Comparison of ENCODE assay signal across 23 cellular contexts in genomic region chr16:31190818-31191444, GRCh38. TPM values are rescaled to one million over a fixed set of nuclear protein-coding genes. Genes with fewer than 3 reads are reported as not detected.
DNase-seq lines count a peak whose midpoint lies in the region; ATAC-seq lines count a peak whose summit lies in the region.
"Had no signal": no experiment of that assay in that cellular context is flagged by ENCODE, and none has a peak within 500 bp of the region (broad histone marks: within the 10 kb centered on the region; RNA-seq: fewer than 3 reads in every experiment).

No MANE protein-coding gene starts in this region.

- intact Hi-C loops in dendritic cell treated with granulocyte-macrophage colony-stimulating factor and Interleukin-4, amounts not matched to agents 40 ng/mL and 50 ng/mL, for 4 days (cut with micrococcal nuclease): no loop called here
- intact Hi-C loops in posterior vena cava (cut with DNase I): no loop called here

- no peaks in the 10 kb centered on the region for H3K27me3 Mint-ChIP-seq in activated T-cell treated with anti-CD3 and anti-CD28 coated beads, Interleukin-2, amount 50 U/mL, for 24 hours
- no peaks in the 10 kb centered on the region for H3K27me3 Mint-ChIP-seq in activated T-cell treated with anti-CD3 and anti-CD28 coated beads, Interleukin-2, amount 50 U/mL, for 4 hours (ENCODE audit: low read depth)
- no peaks in the 10 kb centered on the region for H3K27me3 Mint-ChIP-seq in IgD-negative memory B cell
- no peaks in the 10 kb centered on the region for H3K27me3 Mint-ChIP-seq in dendritic cell treated with granulocyte-macrophage colony-stimulating factor and Interleukin-4, amounts not matched to agents 40 ng/mL and 50 ng/mL, for 4 days

- H3K36me3 Mint-ChIP-seq in activated T-cell treated with anti-CD3 and anti-CD28 coated beads, Interleukin-2, amount 50 U/mL, for 24 hours (ENCODE audit: low read depth): peaks cover 100% of the 10 kb centered on the region
- peaks cover 79% of the 10 kb centered on the region for H3K36me3 Mint-ChIP-seq in activated T-cell treated with anti-CD3 and anti-CD28 coated beads, Interleukin-2, amount 50 U/mL, for 4 hours (ENCODE audit: insufficient read depth)
- peaks cover 10% of the 10 kb centered on the region for H3K36me3 Mint-ChIP-seq in IgD-negative memory B cell
- H3K36me3 Mint-ChIP-seq in dendritic cell treated with granulocyte-macrophage colony-stimulating factor and Interleukin-4, amounts not matched to agents 40 ng/mL and 50 ng/mL, for 4 days (ENCODE audit: low read depth): peaks cover 100% of the 10 kb centered on the region

- H3K27ac Mint-ChIP-seq in activated T-cell treated with anti-CD3 and anti-CD28 coated beads, Interleukin-2, amount 50 U/mL, for 24 hours: peak overlapping the region; percentile 100
- H3K27ac Mint-ChIP-seq in IgD-negative memory B cell: peak overlapping the region; percentile 40 to 89 (median 81)
- H3K27ac Mint-ChIP-seq in dendritic cell treated with granulocyte-macrophage colony-stimulating factor and Interleukin-4, amounts not matched to agents 40 ng/mL and 50 ng/mL, for 4 days: peak overlapping the region; percentile 41
- H3K27ac Mint-ChIP-seq: mesothelial cell of epicardium had no signal

- peaks cover 78% of the 10 kb centered on the region for H3K4me1 Mint-ChIP-seq in activated T-cell treated with anti-CD3 and anti-CD28 coated beads, Interleukin-2, amount 50 U/mL, for 24 hours (ENCODE audit: low read depth)
- H3K4me1 Mint-ChIP-seq in activated T-cell treated with anti-CD3 and anti-CD28 coated beads, Interleukin-2, amount 50 U/mL, for 4 hours (ENCODE audit: low read depth): peaks cover 64% of the 10 kb centered on the region
- peaks cover 21 to 43% (median 27%) of the 10 kb centered on the region in 3 donors for H3K4me1 Mint-ChIP-seq in IgD-negative memory B cell
- peaks cover 80% of the 10 kb centered on the region for H3K4me1 Mint-ChIP-seq in dendritic cell treated with granulocyte-macrophage colony-stimulating factor and Interleukin-4, amounts not matched to agents 40 ng/mL and 50 ng/mL, for 4 days (ENCODE audit: low read depth)
- H3K4me1 Mint-ChIP-seq: mesothelial cell of epicardium had no signal

- peak overlapping the region; percentile 5 for H3K4me3 Mint-ChIP-seq in activated T-cell treated with anti-CD3 and anti-CD28 coated beads, Interleukin-2, amount 50 U/mL, for 24 hours
- no peak overlapping the region for H3K4me3 Mint-ChIP-seq in activated T-cell treated with anti-CD3 and anti-CD28 coated beads, Interleukin-2, amount 50 U/mL, for 4 hours
- H3K4me3 Mint-ChIP-seq in IgD-negative memory B cell: no peak overlapping the region
- H3K4me3 Mint-ChIP-seq in dendritic cell treated with granulocyte-macrophage colony-stimulating factor and Interleukin-4, amounts not matched to agents 40 ng/mL and 50 ng/mL, for 4 days: no peak overlapping the region
- H3K4me3 Mint-ChIP-seq: CD14-positive monocyte, mesothelial cell of epicardium had no signal

- ATAC-seq in activated T-cell treated with anti-CD3 and anti-CD28 coated beads, Interleukin-2, amount 50 U/mL, for 4 hours: no peak
- ATAC-seq: body of pancreas, gastroesophageal sphincter had no signal

- H3K9me3 Mint-ChIP-seq in activated T-cell treated with anti-CD3 and anti-CD28 coated beads, Interleukin-2, amount 50 U/mL, for 24 hours: no peaks in the 10 kb centered on the region
- no peaks in the 10 kb centered on the region for H3K9me3 Mint-ChIP-seq in activated T-cell treated with anti-CD3 and anti-CD28 coated beads, Interleukin-2, amount 50 U/mL, for 4 hours
- H3K9me3 Mint-ChIP-seq in IgD-negative memory B cell: no peaks in the 10 kb centered on the region
- H3K9me3 Mint-ChIP-seq in dendritic cell treated with granulocyte-macrophage colony-stimulating factor and Interleukin-4, amounts not matched to agents 40 ng/mL and 50 ng/mL, for 4 days: no peaks in the 10 kb centered on the region
- H3K9me3 Mint-ChIP-seq: CD14-positive monocyte, mesothelial cell of epicardium had no signal

- no peak for DNase-seq in activated T-cell treated with anti-CD3 and anti-CD28 coated beads, Interleukin-2, amount 50 U/mL, for 24 hours
- no peak for DNase-seq in activated T-cell treated with anti-CD3 and anti-CD28 coated beads, Interleukin-2, amount 50 U/mL, for 4 hours
- DNase-seq in posterior vena cava (ENCODE audit: low spot score) (peak; percentile 64), mucosa of gallbladder (ENCODE audit: low spot score) (no peak), NCI-H1417 treated with DMSO at 0.1 percent for 48 hours (lab: John Stamatoyannopoulos, UW) (no peak), DMS114 treated with DMSO at 0.1 percent for 48 hours (lab: John Stamatoyannopoulos, UW; ENCODE audit: unreplicated experiment) (no peak)
- DNase-seq: activated gamma-delta T cell treated with Interleukin-2 at 50 U/mL for 16 hours; body of pancreas; DMS79 treated with DMSO at 0.1 percent for 48 hours; KBM-7; NCI-H2029 treated with DMSO at 0.1 percent for 48 hours; NCI-H510A; occipital lobe; stimulated activated CD4-positive, alpha-beta T cell treated with anti-CD3 and anti-CD28 coated beads, Interleukin-15, amount 100 ng/mL, for 24 hours; stomach had no signal

RNA-seq across cellular contexts. Expression of gene FUS, which starts 11.0 kb away (rescaled TPM):
- 100 to 1,000 TPM; 783 to 850 (median 809) TPM for total RNA-seq in activated T-cell treated with anti-CD3 and anti-CD28 coated beads, Interleukin-2, amount 50 U/mL, for 4 hours
- polyA plus RNA-seq in IgD-negative memory B cell: 167 TPM
- total RNA-seq in posterior vena cava (100 to 1,000 TPM; 168 to 208 TPM), mucosa of gallbladder (208 TPM)

RNA-seq across cellular contexts. Expression of gene PYCARD, which starts 11.6 kb away (rescaled TPM):
- total RNA-seq in activated T-cell treated with anti-CD3 and anti-CD28 coated beads, Interleukin-2, amount 50 U/mL, for 4 hours: 1 to 10 TPM; 1.3 to 2.7 (median 2.5) TPM
- polyA plus RNA-seq in IgD-negative memory B cell: 130 TPM
- total RNA-seq in posterior vena cava (10 to 100 TPM; 13.0 to 23.9 TPM), mucosa of gallbladder (25.1 TPM)

RNA-seq across cellular contexts. Expression of gene TRIM72, which starts 23.0 kb away (rescaled TPM):
- not detected for total RNA-seq in activated T-cell treated with anti-CD3 and anti-CD28 coated beads, Interleukin-2, amount 50 U/mL, for 4 hours
- not detected for polyA plus RNA-seq in IgD-negative memory B cell
- total RNA-seq in posterior vena cava (under 1 TPM; 0.05 to 0.10 TPM), mucosa of gallbladder (0.06 TPM)
- total RNA-seq: body of pancreas, epithelial cell of proximal tubule had no signal
- polyA plus RNA-seq: CD14-positive monocyte had no signal

RNA-seq across cellular contexts. Expression of gene PYDC1, which starts 26.0 kb away (rescaled TPM):
- not detected for total RNA-seq in activated T-cell treated with anti-CD3 and anti-CD28 coated beads, Interleukin-2, amount 50 U/mL, for 4 hours
- polyA plus RNA-seq in IgD-negative memory B cell: not detected
- total RNA-seq in posterior vena cava: not detected
- not detected for total RNA-seq in mucosa of gallbladder
- total RNA-seq: body of pancreas, epithelial cell of proximal tubule, mesothelial cell of epicardium, right atrium auricular region, stomach, urinary bladder had no signal
- polyA plus RNA-seq: CD14-positive monocyte, stomach, urinary bladder had no signal

RNA-seq across cellular contexts. Expression of gene PRSS36, which starts 41.1 kb away (rescaled TPM):
- total RNA-seq in activated T-cell treated with anti-CD3 and anti-CD28 coated beads, Interleukin-2, amount 50 U/mL, for 4 hours: under 1 TPM in 2 of 3 donors, not detected in 1; 0.40 to 0.78 TPM
- 1.4 TPM for polyA plus RNA-seq in IgD-negative memory B cell
- total RNA-seq in posterior vena cava (1 to 10 TPM; 2.9 to 5.2 TPM), mucosa of gallbladder (5.7 TPM)
- total RNA-seq: occipital lobe had no signal

Comparison
In these comparisons a context has a peak if more than half of its experiments do, and no peak if none do; other contexts are left out.
1. H3K27ac Mint-ChIP-seq: peak in every context shown above with its lines; median percentile 100 in activated T-cell treated with anti-CD3 and anti-CD28 coated beads, Interleukin-2, amount 50 U/mL, for 24 hours; 81 in IgD-negative memory B cell; 41 in dendritic cell treated with granulocyte-macrophage colony-stimulating factor and Interleukin-4, amounts not matched to agents 40 ng/mL and 50 ng/mL, for 4 days.